Comparison of ENCODE assay signal across 8 cellular contexts in genomic region chr19:45506246-45506990, GRCh38.
A peak's percentile ranks its signal among the peaks of the same experiment; 100 is the strongest.
DNase-seq lines count a peak whose midpoint lies in the region; ATAC-seq lines count a peak whose summit lies in the region.

No MANE protein-coding gene starts in this region.

- ATAC-seq in GM18502 (IDR thresholded peaks at IDR 0.05; ENCODE audit: poor library complexity, unreplicated experiment) (peak; percentile 68), HG02938 (IDR thresholded peaks at IDR 0.05; ENCODE audit: unreplicated experiment) (peak; percentile 45)

- DNase-seq in NCI-H1694 (lab: John Stamatoyannopoulos, UW) (peak; percentile 80), T-helper 2 cell (peak; percentile 95 to 98 (median 96)), hepatic stellate cell (ENCODE audit: low spot score) (peak; percentile 91), retina (peak; percentile 91), cortex of kidney (lab: John Stamatoyannopoulos, UW) (no peak)

- peak overlapping the region; percentile 45 for H3K27ac ChIP-seq in angular gyrus (ENCODE audit: low read depth, low read length)
